Comparison of ENCODE assay signal across 15 cellular contexts in the genomic region with DNA sequence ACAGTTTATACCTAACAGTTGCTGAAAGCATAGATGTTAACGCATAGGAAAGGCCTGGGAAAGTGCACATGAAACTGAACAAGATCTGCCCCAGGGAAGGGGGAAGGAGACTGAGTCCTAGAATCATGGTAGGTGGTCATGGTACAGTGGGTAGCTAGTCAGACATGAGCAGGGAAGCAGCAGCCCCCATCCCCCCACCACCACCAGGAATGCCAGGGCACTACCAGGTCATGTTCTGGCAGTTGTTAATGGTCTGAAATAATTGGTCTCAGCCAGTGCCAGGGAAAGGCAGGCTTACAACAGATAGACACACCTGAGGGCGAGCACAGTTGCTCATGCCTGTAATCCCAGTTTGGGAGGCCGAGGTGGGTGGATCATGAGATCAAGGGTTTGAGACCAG.
DNase-seq lines count a peak whose midpoint lies in the region; ATAC-seq and TF ChIP-seq lines count a peak whose summit lies in the region.
"Had no signal": no experiment of that assay in that cellular context is flagged by ENCODE, and none has a peak within 500 bp of the region (broad histone marks: within the 10 kb centered on the region; RNA-seq: fewer than 3 reads in every experiment).

No MANE protein-coding gene starts in this region.

- H3K27me3 ChIP-seq in PC-9 (ENCODE audit: insufficient read depth, low read depth): no peaks in the 10 kb centered on the region
- H3K27me3 ChIP-seq: SJCRH30 had no signal

- CTCF ChIA-PET in PC-9 (lab: Charles Lee): no interaction called here

- ATAC-seq in sciatic nerve (no peak), HG02973 (IDR thresholded peaks at IDR 0.05; ENCODE audit: unreplicated experiment) (no peak), GM18868 (IDR thresholded peaks at IDR 0.05; ENCODE audit: unreplicated experiment) (no peak)

- H3F3A ChIP-seq in PC-9 (ENCODE audit: insufficient read depth, low read depth): peaks cover 19% of the 10 kb centered on the region

- H3K4me3 ChIP-seq in GM12865 (ENCODE audit: low read depth, low read length): no peak overlapping the region
- H3K4me3 ChIP-seq in PC-9: no peak overlapping the region
- H3K4me3 ChIP-seq: SJCRH30 had no signal

- H3K4me1 ChIP-seq in PC-9 (replicated peaks; ENCODE audit: insufficient read depth): peaks cover 39% of the 10 kb centered on the region
- H3K4me1 ChIP-seq: SJCRH30 had no signal

- no peak overlapping the region for H3K4me2 ChIP-seq in PC-9

- no peaks in the 10 kb centered on the region for H4K20me1 ChIP-seq in PC-9 (ENCODE audit: insufficient read depth)

- DNase-seq in GM12865 (ENCODE audit: low read depth): peak; percentile 19
- DNase-seq in PC-9: no peak
- peak; percentile 85 for DNase-seq in kidney tubule cell (ENCODE audit: low spot score)
- peak; percentile 25 for DNase-seq in sciatic nerve (ENCODE audit: low spot score)
- no peak for DNase-seq in activated gamma-delta T cell (lab: John Stamatoyannopoulos, UW)
- DNase-seq: CD4-positive, CD25-positive, alpha-beta regulatory T cell; H9; IMR-90; Kasumi-1; NCI-H187; NCI-H345; NCI-H526; SJCRH30 had no signal

- H3K36me3 ChIP-seq in PC-9 (ENCODE audit: low read depth): no peaks in the 10 kb centered on the region
- H3K36me3 ChIP-seq: SJCRH30 had no signal

- intact Hi-C loops in PC-9 (cut with micrococcal nuclease; ENCODE audit: unreplicated experiment) (no loop called here), sciatic nerve (cut with DNase I) (no loop called here)

- H3K27ac ChIP-seq in PC-9: peak overlapping the region; percentile 40
- H3K27ac ChIP-seq: SJCRH30 had no signal

- POLR2A ChIA-PET in PC-9 (lab: Charles Lee; ENCODE audit: unreplicated experiment): interaction anchor here (0.6 kb wide), 1 partner anchor 1339 kb away, joined by 6 read pairs; no protein-coding TSS in a partner anchor

- TF ChIP-seq CTCF in GM12865 (IDR thresholded peaks at IDR 0.05; ENCODE audit: insufficient read depth, low read depth, low read length, missing control alignments): no peak
- TF ChIP-seq CTCF in PC-9 (conservative IDR thresholded peaks at IDR 0.05): no peak

- no peak overlapping the region for H2AFZ ChIP-seq in PC-9

- H3K9me2 ChIP-seq in PC-9 (ENCODE audit: insufficient read depth): no peaks in the 10 kb centered on the region

- no peaks in the 10 kb centered on the region for H3K79me2 ChIP-seq in PC-9 (ENCODE audit: low read depth)

- H3K9me3 ChIP-seq in PC-9 (ENCODE audit: insufficient read depth, low read depth): no peaks in the 10 kb centered on the region
- H3K9me3 ChIP-seq: SJCRH30 had no signal

- BruUV-seq in PC-9 (replicated peaks; lab: Mats Ljungman, UMichigan): no TSS peak

Comparison
In these comparisons a context has a peak if more than half of its experiments do, and no peak if none do; other contexts are left out.
1. DNase-seq: peak in GM12865 (single experiment), kidney tubule cell (single experiment) and sciatic nerve (single experiment); none in PC-9 (0 of 2) and activated gamma-delta T cell (single experiment).